In the genomic region with DNA sequence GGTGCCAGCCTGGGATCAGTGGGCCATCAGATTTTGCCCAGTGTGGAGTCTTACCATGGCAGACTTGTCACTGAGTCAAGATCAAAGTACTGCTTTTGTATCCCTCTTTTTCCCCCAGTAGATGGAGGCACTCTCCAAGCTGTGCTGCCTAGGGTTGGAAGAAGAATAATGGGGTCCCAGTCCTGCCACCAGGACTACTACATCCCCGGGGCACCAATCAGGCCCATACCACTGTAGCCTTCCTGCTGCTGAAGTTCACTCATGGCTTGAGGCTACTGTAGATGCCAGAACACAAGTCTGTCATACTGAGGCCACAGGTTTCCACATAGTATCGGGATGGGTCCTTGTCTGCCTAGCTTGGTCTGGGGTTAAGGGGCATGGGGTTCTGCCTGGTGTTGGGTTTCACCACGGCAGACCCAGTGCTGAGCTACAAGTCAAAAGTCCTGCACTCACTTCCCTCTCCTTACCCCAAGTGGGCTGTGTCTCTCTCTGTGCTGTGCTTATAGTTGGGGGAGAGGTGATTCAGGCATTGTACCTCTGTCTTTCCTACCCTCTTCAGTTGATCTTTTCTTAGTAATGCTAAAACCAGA, we compare ENCODE assay signal across 8 cellular contexts.
"Had no signal": no experiment of that assay in that cellular context is flagged by ENCODE, and none has a peak within 500 bp of the region (broad histone marks: within the 10 kb centered on the region; RNA-seq: fewer than 3 reads in every experiment).

No MANE protein-coding gene starts in this region.

- DNase-seq: hippocampal formation; naive thymus-derived CD8-positive, alpha-beta T cell; nucleus accumbens had no signal

- H3K27ac ChIP-seq: adrenal gland, colonic mucosa had no signal

- H3K36me3 ChIP-seq: adrenal gland, colonic mucosa had no signal

- H3K4me3 ChIP-seq: adrenal gland, colonic mucosa had no signal

- H3K9me3 ChIP-seq: colonic mucosa had no signal

- H3K4me1 ChIP-seq: colonic mucosa had no signal

- ATAC-seq: naive thymus-derived CD8-positive, alpha-beta T cell had no signal

- H3K27ac Mint-ChIP-seq: activated CD4-positive, alpha-beta T cell treated with anti-CD3 and anti-CD28 coated beads for 36 hours; activated CD8-positive, alpha-beta T cell treated with anti-CD3 and anti-CD28 coated beads for 36 hours; stimulated activated naive CD8-positive, alpha-beta T cell treated with anti-CD3 and anti-CD28 coated beads, Interleukin-15, Interleukin-2, amounts not matched to agents 100 ng/mL and 50 ng/mL, for 24 hours had no signal

- H3K27me3 ChIP-seq: adrenal gland, colonic mucosa had no signal
